Comparison of ENCODE assay signal across 11 cellular contexts in genomic region chr18:12288406-12288762, GRCh38. TPM values are rescaled to one million over a fixed set of nuclear protein-coding genes. Genes with fewer than 3 reads are reported as not detected.
DNase-seq lines count a peak whose midpoint lies in the region; ATAC-seq and TF ChIP-seq lines count a peak whose summit lies in the region.
"Had no signal": no experiment of that assay in that cellular context is flagged by ENCODE, and none has a peak within 500 bp of the region (broad histone marks: within the 10 kb centered on the region; RNA-seq: fewer than 3 reads in every experiment).

No MANE protein-coding gene starts in this region.

- peak overlapping the region; percentile 80 for H3K27ac ChIP-seq in smooth muscle cell (ENCODE audit: low read depth)

- H3K4me3 ChIP-seq in kidney epithelial cell (ENCODE audit: low read depth, low read length) (peak overlapping the region; percentile 41), smooth muscle cell (peak overlapping the region; percentile 55)

- intact Hi-C loops in dendritic cell treated with granulocyte-macrophage colony-stimulating factor and Interleukin-4, amounts not matched to agents 40 ng/mL and 50 ng/mL, for 4 days (cut with micrococcal nuclease) = no loop called here

- peak; percentile 39 for DNase-seq in HT-29 (ENCODE audit: low spot score)
- DNase-seq in kidney epithelial cell (ENCODE audit: low read depth) = no peak
- no peak for DNase-seq in smooth muscle cell (lab: John Stamatoyannopoulos, UW; ENCODE audit: unreplicated experiment)
- DNase-seq in DMS 273 (lab: John Stamatoyannopoulos, UW; ENCODE audit: unreplicated experiment) = no peak
- DNase-seq in activated T-cell treated with anti-CD3 and anti-CD28 coated beads, Interleukin-2, amount 50 U/mL, for 72 hours = no peak
- no peak for DNase-seq in SW480 (ENCODE audit: low spot score)
- DNase-seq in NCI-H2227 treated with DMSO at 0.1 percent for 48 hours (lab: John Stamatoyannopoulos, UW) = no peak
- DNase-seq: DMS79, NCI-H2081, T-helper 2 cell had no signal

- peak overlapping the region; percentile 51 for H3K9ac ChIP-seq in smooth muscle cell (ENCODE audit: low read depth)

- peaks cover 10% of the 10 kb centered on the region for H3K4me1 ChIP-seq in smooth muscle cell (ENCODE audit: low read depth)

- H3F3A ChIP-seq in smooth muscle cell (ENCODE audit: low read depth) = peaks cover 13% of the 10 kb centered on the region

- no peaks in the 10 kb centered on the region for H3K9me3 Mint-ChIP-seq in dendritic cell treated with granulocyte-macrophage colony-stimulating factor and Interleukin-4, amounts not matched to agents 40 ng/mL and 50 ng/mL, for 4 days
- H3K9me3 Mint-ChIP-seq in activated T-cell treated with anti-CD3 and anti-CD28 coated beads, Interleukin-2, amount 50 U/mL, for 72 hours = no peaks in the 10 kb centered on the region

- H3K4me1 Mint-ChIP-seq in dendritic cell treated with granulocyte-macrophage colony-stimulating factor and Interleukin-4, amounts not matched to agents 40 ng/mL and 50 ng/mL, for 4 days (ENCODE audit: low read depth) = peaks cover 10% of the 10 kb centered on the region
- no peaks in the 10 kb centered on the region for H3K4me1 Mint-ChIP-seq in activated T-cell treated with anti-CD3 and anti-CD28 coated beads, Interleukin-2, amount 50 U/mL, for 72 hours (ENCODE audit: low read depth)

- H2AFZ ChIP-seq in smooth muscle cell (ENCODE audit: low read depth) = no peak overlapping the region

- H4K20me1 ChIP-seq in smooth muscle cell (ENCODE audit: low read depth) = no peaks in the 10 kb centered on the region

- H3K27ac Mint-ChIP-seq in dendritic cell treated with granulocyte-macrophage colony-stimulating factor and Interleukin-4, amounts not matched to agents 40 ng/mL and 50 ng/mL, for 4 days = no peak overlapping the region
- no peak overlapping the region for H3K27ac Mint-ChIP-seq in activated T-cell treated with anti-CD3 and anti-CD28 coated beads, Interleukin-2, amount 50 U/mL, for 72 hours

- H3K36me3 ChIP-seq in kidney epithelial cell (ENCODE audit: control insufficient read depth, insufficient read depth, low read length) (no peaks in the 10 kb centered on the region), smooth muscle cell (ENCODE audit: low read depth) (no peaks in the 10 kb centered on the region)

- TF ChIP-seq CTCF in kidney epithelial cell (IDR thresholded peaks at IDR 0.05; ENCODE audit: insufficient read depth, low read length, poor library complexity, severe bottlenecking) (no peak), smooth muscle cell (IDR thresholded peaks at IDR 0.05; ENCODE audit: borderline replicate concordance, insufficient read depth, poor library complexity, severe bottlenecking) (no peak)

- no peaks in the 10 kb centered on the region for H3K9me3 ChIP-seq in smooth muscle cell (replicated peaks; ENCODE audit: low read depth)

- peak overlapping the region; percentile 87 for H3K4me2 ChIP-seq in smooth muscle cell

- H3K4me3 Mint-ChIP-seq in dendritic cell treated with granulocyte-macrophage colony-stimulating factor and Interleukin-4, amounts not matched to agents 40 ng/mL and 50 ng/mL, for 4 days = peak overlapping the region; percentile 74
- H3K4me3 Mint-ChIP-seq in activated T-cell treated with anti-CD3 and anti-CD28 coated beads, Interleukin-2, amount 50 U/mL, for 72 hours = no peak overlapping the region

- no peak for ATAC-seq in activated T-cell treated with anti-CD3 and anti-CD28 coated beads, Interleukin-2, amount 50 U/mL, for 72 hours (replicated peaks in 1 of 2)

- H3K36me3 Mint-ChIP-seq in dendritic cell treated with granulocyte-macrophage colony-stimulating factor and Interleukin-4, amounts not matched to agents 40 ng/mL and 50 ng/mL, for 4 days (ENCODE audit: low read depth) = no peaks in the 10 kb centered on the region
- no peaks in the 10 kb centered on the region for H3K36me3 Mint-ChIP-seq in activated T-cell treated with anti-CD3 and anti-CD28 coated beads, Interleukin-2, amount 50 U/mL, for 72 hours (ENCODE audit: insufficient read depth in 2 of 2)

- 6% methylated on average over 10 of the region's 10 CpGs for WGBS in smooth muscle cell (ENCODE audit: low lambda C conversion rate)

- no peaks in the 10 kb centered on the region for H3K79me2 ChIP-seq in smooth muscle cell (ENCODE audit: low read depth)

- H3K27me3 ChIP-seq in kidney epithelial cell (ENCODE audit: control insufficient read depth, insufficient read depth, low read length) = no peaks in the 10 kb centered on the region
- H3K27me3 ChIP-seq in smooth muscle cell (ENCODE audit: low read depth) = no peaks in the 10 kb centered on the region

- H3K27me3 Mint-ChIP-seq in dendritic cell treated with granulocyte-macrophage colony-stimulating factor and Interleukin-4, amounts not matched to agents 40 ng/mL and 50 ng/mL, for 4 days = peaks cover 57% of the 10 kb centered on the region
- H3K27me3 Mint-ChIP-seq in activated T-cell treated with anti-CD3 and anti-CD28 coated beads, Interleukin-2, amount 50 U/mL, for 72 hours (ENCODE audit: low read depth) = peaks cover 25% of the 10 kb centered on the region

RNA-seq across cellular contexts. Expression of gene TUBB6, which starts 19.7 kb away (rescaled TPM):
- not detected in 2 replicates for total RNA-seq in HT-29 (2014; rRNA removed; shearing (Covaris generic))
- total RNA-seq in kidney epithelial cell (387 and 512 TPM in 2 replicates), smooth muscle cell (344 and 460 TPM in 2 replicates)
- 345 and 359 TPM in 2 replicates for polyA plus RNA-seq in smooth muscle cell
- 1 to 10 TPM; 4.3 to 5.2 TPM for total RNA-seq in activated T-cell treated with anti-CD3 and anti-CD28 coated beads, Interleukin-2, amount 50 U/mL, for 72 hours

RNA-seq across cellular contexts. Expression of gene CIDEA, which starts 34.2 kb away (rescaled TPM):
- not detected in 2 replicates for total RNA-seq in HT-29 (2014; rRNA removed; shearing (Covaris generic))
- total RNA-seq in kidney epithelial cell = 2.0 and 7.1 TPM in 2 replicates
- not detected in 2 replicates for total RNA-seq in smooth muscle cell
- 0.30 TPM in 1 of 2 replicates, not detected in the other for polyA plus RNA-seq in smooth muscle cell
- not detected for total RNA-seq in activated T-cell treated with anti-CD3 and anti-CD28 coated beads, Interleukin-2, amount 50 U/mL, for 72 hours

Comparison
In these comparisons a context has a peak if more than half of its experiments do, and no peak if none do; other contexts are left out.
1. RNA of gene TUBB6, which starts 19.7 kb away (total RNA-seq): 344 to 460 TPM in smooth muscle cell and 387 to 512 TPM in kidney epithelial cell; 4.3 to 5.2 TPM in activated T-cell treated with anti-CD3 and anti-CD28 coated beads, Interleukin-2, amount 50 U/mL, for 72 hours and not detected in HT-29; every median in the first group is over 10 times any median in the second.